Comparison of ENCODE assay signal across 16 cellular contexts in genomic region chr20:3765171-3765887, GRCh38. TPM values are rescaled to one million over a fixed set of nuclear protein-coding genes. Genes with fewer than 3 reads are reported as not detected.
DNase-seq lines count a peak whose midpoint lies in the region; ATAC-seq and TF ChIP-seq lines count a peak whose summit lies in the region.
"Had no signal": no experiment of that assay in that cellular context is flagged by ENCODE, and none has a peak within 500 bp of the region (broad histone marks: within the 10 kb centered on the region; RNA-seq: fewer than 3 reads in every experiment).

No MANE protein-coding gene starts in this region.

- WGBS in H9 (ENCODE audit: extremely low coverage, insufficient read length, low lambda C conversion rate) = no CpG with 5 or more reads among the region's 4 CpGs

- H3K9me3 Mint-ChIP-seq in H9 = no peaks in the 10 kb centered on the region; a peak in 1 of 5 replicates
- H3K9me3 Mint-ChIP-seq in activated naive CD8-positive, alpha-beta T cell treated with anti-CD3 and anti-CD28 coated beads, Interleukin-2, amount 10 ng/mL, durations not matched to agents 7 days and 5 days = no peaks in the 10 kb centered on the region
- H3K9me3 Mint-ChIP-seq in nephron progenitor cell = no peaks in the 10 kb centered on the region
- H3K9me3 Mint-ChIP-seq in activated CD4-positive, alpha-beta T cell treated with anti-CD3 and anti-CD28 coated beads, Interleukin-2, amount 10 ng/mL, durations not matched to agents 7 days and 5 days = no peaks in the 10 kb centered on the region
- H3K9me3 Mint-ChIP-seq: stimulated activated naive CD8-positive, alpha-beta T cell treated with anti-CD3 and anti-CD28 coated beads, Interleukin-15, amount 100 ng/mL, for 72 hours had no signal

- no peak overlapping the region for H3K23ac ChIP-seq in H9 (ENCODE audit: insufficient read length, low read depth, low read length)

- H4K5ac ChIP-seq in H9 (ENCODE audit: insufficient read length, low read depth, low read length) = no peak overlapping the region

- peaks cover 3% of the 10 kb centered on the region for H3K79me1 ChIP-seq in H9 (ENCODE audit: insufficient read depth, low read depth, low read length, poor library complexity, severe bottlenecking)

- POLR2A ChIA-PET in activated naive CD8-positive, alpha-beta T cell treated with anti-CD3 and anti-CD28 coated beads, Interleukin-2, amount 10 ng/mL, durations not matched to agents 7 days and 5 days (lab: Charles Lee) = interaction anchor here (0.6 to 3.8 kb wide), 3 partner anchors 14 to 960 kb away, joined by 3 to 28 read pairs (median 4); partner anchors contain the start of gene CENPB
- POLR2A ChIA-PET in activated CD4-positive, alpha-beta T cell treated with anti-CD3 and anti-CD28 coated beads, Interleukin-2, amount 10 ng/mL, durations not matched to agents 7 days and 5 days (lab: Charles Lee) = no interaction called here

- H4K20me1 ChIP-seq in H9 (ENCODE audit: control insufficient read depth, insufficient read depth, insufficient read length) = no peaks in the 10 kb centered on the region

- DNase-seq in CD1c-positive myeloid dendritic cell (ENCODE audit: extremely low spot score) (peak; percentile 62), H9 (no peak), nephron progenitor cell (no peak), cortex of kidney (lab: John Stamatoyannopoulos, UW) (no peak), GM20000 (ENCODE audit: low spot score) (no peak)
- no peak for DNase-seq in activated naive CD8-positive, alpha-beta T cell treated with anti-CD3 and anti-CD28 coated beads, Interleukin-2, amount 10 ng/mL, durations not matched to agents 7 days and 5 days
- DNase-seq in activated CD4-positive, alpha-beta T cell treated with anti-CD3 and anti-CD28 coated beads, Interleukin-2, amount 10 ng/mL, durations not matched to agents 7 days and 5 days = no peak
- DNase-seq: activated CD4-positive, CD25-positive, alpha-beta regulatory T cell treated with anti-CD3 and anti-CD28 coated beads, Interleukin-2, amount 50 U/mL, for 72 hours; activated effector memory CD4-positive, alpha-beta T cell treated with anti-CD3 and anti-CD28 coated beads, Interleukin-2, amount 50 U/mL, for 16 hours; left colon; NCI-H2227 treated with DMSO at 0.1 percent for 48 hours; stimulated activated naive CD8-positive, alpha-beta T cell treated with anti-CD3 and anti-CD28 coated beads, Interleukin-15, amount 100 ng/mL, for 72 hours had no signal

- ATAC-seq in activated naive CD8-positive, alpha-beta T cell treated with anti-CD3 and anti-CD28 coated beads, Interleukin-2, amount 10 ng/mL, durations not matched to agents 7 days and 5 days (ENCODE audit: low read depth) = no peak
- ATAC-seq: HCT116; left colon; stimulated activated naive CD8-positive, alpha-beta T cell treated with anti-CD3 and anti-CD28 coated beads, Interleukin-15, amount 100 ng/mL, for 72 hours had no signal

- TF ChIP-seq CTCF in H9 (conservative IDR thresholded peaks at IDR 0.05) (no peak), nephron progenitor cell (IDR thresholded peaks at IDR 0.05) (no peak), GM20000 (IDR thresholded peaks at IDR 0.05; ENCODE audit: extremely low read depth, missing control alignments) (no peak)

- H3K14ac ChIP-seq in H9 (ENCODE audit: insufficient read depth, low read length) = no peak overlapping the region; the same call in 1 of the 2 replicates

- peaks cover 20% of the 10 kb centered on the region for H3K23me2 ChIP-seq in H9 (ENCODE audit: insufficient read length, low read depth, low read length, poor library complexity, severe bottlenecking)

- H3K4me1 ChIP-seq in H9 (ENCODE audit: insufficient read depth, low read length) = no peaks in the 10 kb centered on the region

- H2AK5ac ChIP-seq in H9 (ENCODE audit: insufficient read length, low read length) = no peak overlapping the region

- H2BK5ac ChIP-seq in H9 (ENCODE audit: insufficient read length, low read length) = no peak overlapping the region

- H3K4ac ChIP-seq in H9 (ENCODE audit: low read depth, low read length) = no peak overlapping the region

- no peak overlapping the region for H3T11ph ChIP-seq in H9 (ENCODE audit: low read length)

- no peak overlapping the region for H4K8ac ChIP-seq in H9 (replicated peaks; ENCODE audit: insufficient read length, low read depth, low read length)

- H3K18ac ChIP-seq in H9 (ENCODE audit: insufficient read length, low read depth, low read length) = no peak overlapping the region

- H3K9me3 ChIP-seq in H9 (ENCODE audit: control insufficient read depth, low read depth, low read length) = no peaks in the 10 kb centered on the region
- H3K9me3 ChIP-seq: SJSA1 had no signal

- no peak overlapping the region for H2AFZ ChIP-seq in H9 (ENCODE audit: low read length)

- no peaks in the 10 kb centered on the region for H3K79me2 ChIP-seq in H9 (ENCODE audit: insufficient read depth, low read length)

- no peak overlapping the region for H3K27ac ChIP-seq in H9 (ENCODE audit: insufficient read length, low read depth, low read length)
- H3K27ac ChIP-seq: KMS-11, SJSA1 had no signal

- H3K36me3 Mint-ChIP-seq in H9 (ENCODE audit: insufficient read depth in 1 of 3, low read depth in 3 of 3) = peaks cover 3 to 8% (median 7%) of the 10 kb centered on the region in 3 experiments; a peak in 5 of 7 replicates
- H3K36me3 Mint-ChIP-seq in activated naive CD8-positive, alpha-beta T cell treated with anti-CD3 and anti-CD28 coated beads, Interleukin-2, amount 10 ng/mL, durations not matched to agents 7 days and 5 days = peaks cover 1% of the 10 kb centered on the region
- H3K36me3 Mint-ChIP-seq in nephron progenitor cell (ENCODE audit: low read depth) = peaks cover 6% of the 10 kb centered on the region
- H3K36me3 Mint-ChIP-seq in activated CD4-positive, alpha-beta T cell treated with anti-CD3 and anti-CD28 coated beads, Interleukin-2, amount 10 ng/mL, durations not matched to agents 7 days and 5 days (ENCODE audit: low read depth) = peaks cover 3% of the 10 kb centered on the region

- no peak overlapping the region for H3K56ac ChIP-seq in H9 (ENCODE audit: insufficient read length, low read depth, low read length)

- H3K9ac ChIP-seq in H9 (ENCODE audit: extremely low read depth, insufficient read length, low read length) = no peak overlapping the region
- H3K9ac ChIP-seq: KMS-11 had no signal

- H3K4me2 ChIP-seq in H9 (ENCODE audit: insufficient read depth, insufficient read length, low read length) = no peak overlapping the region

- H3K27ac Mint-ChIP-seq in H9 (no peak overlapping the region), nephron progenitor cell (peak overlapping the region; percentile 88)
- peak overlapping the region; percentile 21 for H3K27ac Mint-ChIP-seq in activated naive CD8-positive, alpha-beta T cell treated with anti-CD3 and anti-CD28 coated beads, Interleukin-2, amount 10 ng/mL, durations not matched to agents 7 days and 5 days
- H3K27ac Mint-ChIP-seq in activated CD4-positive, alpha-beta T cell treated with anti-CD3 and anti-CD28 coated beads, Interleukin-2, amount 10 ng/mL, durations not matched to agents 7 days and 5 days = no peak overlapping the region

- H3K27me3 Mint-ChIP-seq in H9 (ENCODE audit: low read depth) (peaks cover 12% of the 10 kb centered on the region), nephron progenitor cell (ENCODE audit: low read depth, poor library complexity) (peaks cover 3% of the 10 kb centered on the region)
- H3K27me3 Mint-ChIP-seq in activated naive CD8-positive, alpha-beta T cell treated with anti-CD3 and anti-CD28 coated beads, Interleukin-2, amount 10 ng/mL, durations not matched to agents 7 days and 5 days = no peaks in the 10 kb centered on the region
- H3K27me3 Mint-ChIP-seq in activated CD4-positive, alpha-beta T cell treated with anti-CD3 and anti-CD28 coated beads, Interleukin-2, amount 10 ng/mL, durations not matched to agents 7 days and 5 days = no peaks in the 10 kb centered on the region
- H3K27me3 Mint-ChIP-seq: stimulated activated naive CD8-positive, alpha-beta T cell treated with anti-CD3 and anti-CD28 coated beads, Interleukin-15, amount 100 ng/mL, for 72 hours had no signal

- CTCF ChIA-PET in activated CD4-positive, alpha-beta T cell treated with anti-CD3 and anti-CD28 coated beads, Interleukin-2, amount 10 ng/mL, durations not matched to agents 7 days and 5 days (lab: Charles Lee) = interaction anchor here (0.6 to 1.6 kb wide), 7 partner anchors 10 to 127 kb away, joined by 3 to 5 read pairs (median 3); partner anchors contain the start of gene SPEF1

- no peak overlapping the region for H2BK120ac ChIP-seq in H9 (ENCODE audit: low read depth, low read length, poor library complexity, severe bottlenecking)

- no peak overlapping the region for H2BK15ac ChIP-seq in H9 (ENCODE audit: low read depth, low read length)

- no peak overlapping the region for H2BK20ac ChIP-seq in H9 (ENCODE audit: low read depth, low read length, poor library complexity, severe bottlenecking)

- peaks cover 16 to 21% of the 10 kb centered on the region in 2 experiments for H3K4me1 Mint-ChIP-seq in H9
- H3K4me1 Mint-ChIP-seq in activated naive CD8-positive, alpha-beta T cell treated with anti-CD3 and anti-CD28 coated beads, Interleukin-2, amount 10 ng/mL, durations not matched to agents 7 days and 5 days = peaks cover 18% of the 10 kb centered on the region
- peaks cover 64% of the 10 kb centered on the region for H3K4me1 Mint-ChIP-seq in nephron progenitor cell
- H3K4me1 Mint-ChIP-seq in activated CD4-positive, alpha-beta T cell treated with anti-CD3 and anti-CD28 coated beads, Interleukin-2, amount 10 ng/mL, durations not matched to agents 7 days and 5 days = peaks cover 29% of the 10 kb centered on the region

- H3K4me3 Mint-ChIP-seq in H9 (peak overlapping the region; percentile 91 to 97; a peak in 2 of 5 replicates), nephron progenitor cell (peak overlapping the region; percentile 85)
- H3K4me3 Mint-ChIP-seq in activated naive CD8-positive, alpha-beta T cell treated with anti-CD3 and anti-CD28 coated beads, Interleukin-2, amount 10 ng/mL, durations not matched to agents 7 days and 5 days = no peak overlapping the region
- no peak overlapping the region for H3K4me3 Mint-ChIP-seq in activated CD4-positive, alpha-beta T cell treated with anti-CD3 and anti-CD28 coated beads, Interleukin-2, amount 10 ng/mL, durations not matched to agents 7 days and 5 days

- no peak overlapping the region for H2BK12ac ChIP-seq in H9 (ENCODE audit: insufficient read length, low read depth, low read length)

- H3K27me3 ChIP-seq in H9 (ENCODE audit: insufficient read depth, low read length) = no peaks in the 10 kb centered on the region
- H3K27me3 ChIP-seq: SJSA1 had no signal

- H4K91ac ChIP-seq in H9 (ENCODE audit: insufficient read length, low read depth, low read length) = no peak overlapping the region

RNA-seq across cellular contexts. Expression of gene ADISSP, which starts 2.2 kb away (rescaled TPM):
- total RNA-seq in H9 (2021) = 79.2 and 80.9 TPM in 2 replicates
- total RNA-seq in activated naive CD8-positive, alpha-beta T cell treated with anti-CD3 and anti-CD28 coated beads, Interleukin-2, amount 10 ng/mL, durations not matched to agents 7 days and 5 days = 10 to 100 TPM; 21.9 to 22.1 TPM
- total RNA-seq in activated CD4-positive, alpha-beta T cell treated with anti-CD3 and anti-CD28 coated beads, Interleukin-2, amount 10 ng/mL, durations not matched to agents 7 days and 5 days = 10 to 100 TPM; 27.8 to 27.9 TPM

RNA-seq across cellular contexts. Expression of gene SPEF1, which starts 15.9 kb away (rescaled TPM):
- 0.22 and 0.24 TPM in 2 replicates for total RNA-seq in H9 (2021)
- not detected for total RNA-seq in activated naive CD8-positive, alpha-beta T cell treated with anti-CD3 and anti-CD28 coated beads, Interleukin-2, amount 10 ng/mL, durations not matched to agents 7 days and 5 days
- total RNA-seq in activated CD4-positive, alpha-beta T cell treated with anti-CD3 and anti-CD28 coated beads, Interleukin-2, amount 10 ng/mL, durations not matched to agents 7 days and 5 days = under 1 TPM; 0.17 to 0.21 TPM
- total RNA-seq: osteocyte, SJSA1 had no signal

RNA-seq across cellular contexts. Expression of gene CENPB, which starts 21.2 kb away (rescaled TPM):
- total RNA-seq in H9 (2021) = 63.1 and 64.0 TPM in 2 replicates
- 10 to 100 TPM; 63.3 to 65.7 TPM for total RNA-seq in activated naive CD8-positive, alpha-beta T cell treated with anti-CD3 and anti-CD28 coated beads, Interleukin-2, amount 10 ng/mL, durations not matched to agents 7 days and 5 days
- total RNA-seq in activated CD4-positive, alpha-beta T cell treated with anti-CD3 and anti-CD28 coated beads, Interleukin-2, amount 10 ng/mL, durations not matched to agents 7 days and 5 days = 10 to 100 TPM; 77.8 to 85.6 TPM

RNA-seq across cellular contexts. Expression of gene CDC25B, which starts 30.8 kb away (rescaled TPM):
- 22.9 and 24.0 TPM in 2 replicates for total RNA-seq in H9 (2021)
- total RNA-seq in activated naive CD8-positive, alpha-beta T cell treated with anti-CD3 and anti-CD28 coated beads, Interleukin-2, amount 10 ng/mL, durations not matched to agents 7 days and 5 days = 100 to 1,000 TPM; 263 to 264 TPM
- 100 to 1,000 TPM; 403 to 429 TPM for total RNA-seq in activated CD4-positive, alpha-beta T cell treated with anti-CD3 and anti-CD28 coated beads, Interleukin-2, amount 10 ng/mL, durations not matched to agents 7 days and 5 days

RNA-seq across cellular contexts. Expression of gene HSPA12B, which starts 32.8 kb away (rescaled TPM):
- total RNA-seq in H9 (2021) = 2.7 and 2.9 TPM in 2 replicates
- not detected for total RNA-seq in activated naive CD8-positive, alpha-beta T cell treated with anti-CD3 and anti-CD28 coated beads, Interleukin-2, amount 10 ng/mL, durations not matched to agents 7 days and 5 days
- not detected for total RNA-seq in activated CD4-positive, alpha-beta T cell treated with anti-CD3 and anti-CD28 coated beads, Interleukin-2, amount 10 ng/mL, durations not matched to agents 7 days and 5 days
- total RNA-seq: osteocyte, SJSA1 had no signal

Comparison
In these comparisons a context has a peak if more than half of its experiments do, and no peak if none do; other contexts are left out.
1. H3K27ac Mint-ChIP-seq: peak in activated naive CD8-positive, alpha-beta T cell treated with anti-CD3 and anti-CD28 coated beads, Interleukin-2, amount 10 ng/mL, durations not matched to agents 7 days and 5 days (single experiment) and nephron progenitor cell (single experiment); none in H9 (0 of 3) and activated CD4-positive, alpha-beta T cell treated with anti-CD3 and anti-CD28 coated beads, Interleukin-2, amount 10 ng/mL, durations not matched to agents 7 days and 5 days (single experiment).
2. H3K4me3 Mint-ChIP-seq: peak in H9 (2 of 2) and nephron progenitor cell (single experiment); none in activated naive CD8-positive, alpha-beta T cell treated with anti-CD3 and anti-CD28 coated beads, Interleukin-2, amount 10 ng/mL, durations not matched to agents 7 days and 5 days (single experiment) and activated CD4-positive, alpha-beta T cell treated with anti-CD3 and anti-CD28 coated beads, Interleukin-2, amount 10 ng/mL, durations not matched to agents 7 days and 5 days (single experiment).